Comparison of ENCODE assay signal across 9 cellular contexts in the genomic region with DNA sequence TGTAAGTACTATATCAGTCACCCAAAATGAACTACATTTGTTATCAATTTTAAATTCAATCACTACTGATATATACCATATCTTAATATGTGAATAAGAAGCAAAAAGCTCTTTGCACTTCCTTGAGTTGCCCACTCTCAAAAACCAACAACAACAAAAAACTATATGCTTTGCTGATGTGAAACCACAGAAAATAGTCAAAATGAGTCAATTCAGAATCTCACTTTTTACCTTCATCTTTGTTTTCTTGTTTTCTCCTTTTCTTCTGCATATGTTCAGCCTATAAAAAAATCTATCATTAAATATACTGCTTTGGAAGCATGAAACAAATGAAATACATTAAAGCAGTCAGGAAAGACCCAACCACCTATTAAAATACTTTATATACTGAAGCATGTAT.
"Had no signal": no experiment of that assay in that cellular context is flagged by ENCODE, and none has a peak within 500 bp of the region (broad histone marks: within the 10 kb centered on the region; RNA-seq: fewer than 3 reads in every experiment).

No MANE protein-coding gene starts in this region.

- H3K27ac Mint-ChIP-seq: GM23338, HFFc6 had no signal

- H3K4me1 Mint-ChIP-seq: GM23338, IgD-negative memory B cell had no signal

- FAIRE-seq: HepG2 had no signal

- H2AFZ ChIP-seq: GM23338 had no signal

- H3K4me3 Mint-ChIP-seq: GM23338, HFFc6, IgD-negative memory B cell had no signal

- DNase-seq: H7, HFFc6, KBM-7 had no signal

- H3K4me3 ChIP-seq: GM23338, HAP-1 had no signal

- H3K27me3 Mint-ChIP-seq: IgD-negative memory B cell had no signal

- H3K9me3 ChIP-seq: HAP-1 had no signal

- ATAC-seq: GM23338, HCT116, HepG2 had no signal

- H3K4me1 ChIP-seq: HAP-1 had no signal

- H3K9me3 Mint-ChIP-seq: GM23338, HFFc6, IgD-negative memory B cell had no signal

- H3K27ac ChIP-seq: HL-60 had no signal

- H3K4me2 ChIP-seq: GM23338 had no signal
